ENCODE assay signal across 17 cellular contexts in the genomic region with DNA sequence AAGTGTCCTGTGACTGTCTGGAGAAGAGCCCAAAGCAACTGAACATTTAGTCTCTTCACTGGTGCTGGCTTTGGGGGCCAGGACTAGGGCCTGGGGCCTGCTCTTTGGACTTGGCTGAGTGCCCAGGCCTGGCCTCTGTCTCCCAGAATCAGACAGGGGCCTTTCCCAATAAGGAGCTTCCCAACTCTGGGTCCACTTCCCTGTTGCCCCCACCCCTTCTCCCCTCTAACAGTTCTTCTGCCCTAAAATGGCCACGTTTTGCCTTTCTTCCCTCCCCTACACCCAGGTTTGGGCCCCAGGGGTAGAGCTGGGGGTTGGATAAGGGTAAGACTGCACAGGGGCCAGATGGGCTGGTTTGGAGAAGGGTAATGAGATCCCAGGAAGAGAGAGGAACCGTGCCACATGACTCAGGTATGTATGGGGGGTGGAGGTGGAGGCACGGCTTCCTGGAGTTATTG. TPM values are rescaled to one million over a fixed set of nuclear protein-coding genes. Genes with fewer than 3 reads are reported as not detected.
DNase-seq lines count a peak whose midpoint lies in the region; ATAC-seq and TF ChIP-seq lines count a peak whose summit lies in the region.
"Had no signal": no experiment of that assay in that cellular context is flagged by ENCODE, and none has a peak within 500 bp of the region (broad histone marks: within the 10 kb centered on the region; RNA-seq: fewer than 3 reads in every experiment).

No MANE protein-coding gene starts in this region.

- 88% methylated on average over 3 of the region's 3 CpGs for WGBS in smooth muscle cell (ENCODE audit: low lambda C conversion rate)

- no peaks in the 10 kb centered on the region for H3K27me3 ChIP-seq in CD4-positive, alpha-beta memory T cell (ENCODE audit: insufficient read depth, low read length)
- H3K27me3 ChIP-seq in foreskin keratinocyte (no peaks in the 10 kb centered on the region), smooth muscle cell (ENCODE audit: low read depth) (no peaks in the 10 kb centered on the region)

- ATAC-seq in foreskin keratinocyte (peak; percentile 42), HG03442 (IDR thresholded peaks at IDR 0.05; ENCODE audit: unreplicated experiment) (no peak)

- H3F3A ChIP-seq in smooth muscle cell (ENCODE audit: low read depth) = peaks cover 5% of the 10 kb centered on the region

- no peaks in the 10 kb centered on the region for H3K27me3 Mint-ChIP-seq in CD4-positive, alpha-beta memory T cell

- no peaks in the 10 kb centered on the region for H3K9me3 Mint-ChIP-seq in CD4-positive, alpha-beta memory T cell
- H3K9me3 Mint-ChIP-seq: activated T-cell treated with anti-CD3 and anti-CD28 coated beads, Interleukin-2, amount 50 U/mL, for 72 hours had no signal

- H3K4me3 ChIP-seq in CD4-positive, alpha-beta memory T cell (ENCODE audit: low read length in 2 of 2) = no peak overlapping the region
- no peak overlapping the region for H3K4me3 ChIP-seq in smooth muscle cell

- H3K36me3 Mint-ChIP-seq in CD4-positive, alpha-beta memory T cell = no peaks in the 10 kb centered on the region

- H3K9ac ChIP-seq in smooth muscle cell (ENCODE audit: low read depth) = no peak overlapping the region

- H3K27ac Mint-ChIP-seq in CD4-positive, alpha-beta memory T cell = peak overlapping the region in 4 of 7 donors; percentile 32 to 68 (median 48)
- H3K27ac Mint-ChIP-seq: activated T-cell treated with anti-CD3 and anti-CD28 coated beads, Interleukin-2, amount 50 U/mL, for 72 hours; IgD-negative memory B cell; naive thymus-derived CD4-positive, alpha-beta T cell had no signal

- CTCF ChIA-PET in CD4-positive, alpha-beta memory T cell (lab: Charles Lee; ENCODE audit: partially characterized antibody) = interaction anchor here (1.0 to 29.3 kb wide), 7 partner anchors 9 to 135 kb away, joined by 3 to 938 read pairs (median 7); partner anchors contain the start of gene ITGA5
- CTCF ChIA-PET in RWPE1 (lab: Yijun Ruan, JAX) = interaction anchor here (0.9 to 2.1 kb wide), 4 partner anchors 11 to 30 kb away, joined by 3 to 8 read pairs (median 4); no protein-coding TSS in a partner anchor

- peaks cover 21 to 44% (median 37%) of the 10 kb centered on the region in 4 donors for H3K4me1 Mint-ChIP-seq in CD4-positive, alpha-beta memory T cell

- TF ChIP-seq CTCF in RWPE1 (conservative IDR thresholded peaks at IDR 0.05; ENCODE audit: low read depth) (no peak), foreskin keratinocyte (conservative IDR thresholded peaks at IDR 0.05) (no peak), smooth muscle cell (IDR thresholded peaks at IDR 0.05; ENCODE audit: borderline replicate concordance, insufficient read depth, poor library complexity, severe bottlenecking) (no peak)

- H3K79me2 ChIP-seq in smooth muscle cell (ENCODE audit: low read depth) = no peaks in the 10 kb centered on the region

- H3K4me1 ChIP-seq in CD4-positive, alpha-beta memory T cell (ENCODE audit: insufficient read depth, low read length) = peaks cover 45% of the 10 kb centered on the region
- H3K4me1 ChIP-seq in foreskin keratinocyte (peaks cover 34% of the 10 kb centered on the region), smooth muscle cell (ENCODE audit: low read depth) (peaks cover 23% of the 10 kb centered on the region)

- H3K27ac ChIP-seq in CD4-positive, alpha-beta memory T cell (ENCODE audit: low read depth, low read length) = no peak overlapping the region
- H3K27ac ChIP-seq in RWPE1 (peak overlapping the region; percentile 89), foreskin keratinocyte (peak overlapping the region; percentile 99), smooth muscle cell (ENCODE audit: low read depth) (no peak overlapping the region)

- intact Hi-C loops in CD4-positive, alpha-beta memory T cell (cut with micrococcal nuclease) = no loop called here
- intact Hi-C loops in posterior vena cava (cut with DNase I) = no loop called here

- POLR2A ChIA-PET in CD4-positive, alpha-beta memory T cell (lab: Charles Lee; ENCODE audit: partially characterized antibody) = interaction anchor here (1.0 to 7.4 kb wide), 7 partner anchors 11 to 33 kb away, joined by 3 to 64 read pairs (median 5); partner anchors contain the start of gene ITGA5
- POLR2A ChIA-PET in RWPE1 (lab: Yijun Ruan, JAX; ENCODE audit: low non-redundant PET) = no interaction called here

- H3K4me2 ChIP-seq in smooth muscle cell = no peak overlapping the region

- peak overlapping the region in 3 of 8 donors; percentile 4 to 19 (median 17) for H3K4me3 Mint-ChIP-seq in CD4-positive, alpha-beta memory T cell
- H3K4me3 Mint-ChIP-seq: activated T-cell treated with anti-CD3 and anti-CD28 coated beads, Interleukin-2, amount 50 U/mL, for 72 hours; IgD-negative memory B cell had no signal

- H2AFZ ChIP-seq in smooth muscle cell (ENCODE audit: low read depth) = no peak overlapping the region

- H4K20me1 ChIP-seq in smooth muscle cell (ENCODE audit: low read depth) = no peaks in the 10 kb centered on the region

- no peaks in the 10 kb centered on the region for H3K9me3 ChIP-seq in CD4-positive, alpha-beta memory T cell (ENCODE audit: control insufficient read depth in 1 of 2, low read length in 2 of 2)
- no peaks in the 10 kb centered on the region for H3K9me3 ChIP-seq in smooth muscle cell (replicated peaks; ENCODE audit: low read depth)

- DNase-seq in CD4-positive, alpha-beta memory T cell = no peak
- DNase-seq in RWPE1 (ENCODE audit: low spot score) = peak; percentile 71
- DNase-seq in foreskin keratinocyte = peak in 1 of 2 donors; percentile 71
- peak; percentile 65 for DNase-seq in posterior vena cava (ENCODE audit: low spot score)
- DNase-seq in T1000 (lab: John Stamatoyannopoulos, UW) = no peak
- no peak for DNase-seq in stimulated activated CD4-positive, alpha-beta T cell treated with anti-CD3 and anti-CD28 coated beads, Interleukin-2, amount 100 ng/mL, for 24 hours
- no peak for DNase-seq in smooth muscle cell (lab: John Stamatoyannopoulos, UW; ENCODE audit: unreplicated experiment)
- DNase-seq: activated CD4-positive, CD25-positive, alpha-beta regulatory T cell treated with anti-CD3 and anti-CD28 coated beads, Interleukin-2, amount 50 U/mL, for 72 hours; activated T-cell treated with anti-CD3 and anti-CD28 coated beads, Interleukin-2, amount 50 U/mL, for 72 hours; central memory CD4-positive, alpha-beta T cell; erythroblast; naive thymus-derived CD4-positive, alpha-beta T cell; NCI-H187; NK-92 treated with Interleukin-12 subunit alpha and Interleukin-12 subunit beta, amount 100 ng/mL, for 24 hours; stimulated activated CD4-positive, alpha-beta T cell treated with anti-CD3 and anti-CD28 coated beads, Interleukin-12 subunit alpha, Interleukin-12 subunit beta, amount 100 ng/mL, for 4 hours had no signal

- no peaks in the 10 kb centered on the region for H3K36me3 ChIP-seq in CD4-positive, alpha-beta memory T cell (ENCODE audit: insufficient read depth, low read length)
- no peaks in the 10 kb centered on the region for H3K36me3 ChIP-seq in smooth muscle cell (ENCODE audit: low read depth)

RNA-seq across cellular contexts. Expression of gene ITGA5, which starts 10.0 kb away (rescaled TPM):
- total RNA-seq in CD4-positive, alpha-beta memory T cell = 100 to 1,000 TPM; 158 to 162 TPM
- 10 to 100 TPM; 28.8 to 64.7 TPM for polyA plus RNA-seq in CD4-positive, alpha-beta memory T cell
- total RNA-seq in foreskin keratinocyte = 111 and 175 TPM in 2 replicates
- 77.3 and 104 TPM in 2 replicates for polyA plus RNA-seq in foreskin keratinocyte
- 1,000 to 10,000 TPM in 1 of 2 donors, 100 to 1,000 TPM in 1; 833 to 1,151 TPM for total RNA-seq in posterior vena cava
- total RNA-seq in smooth muscle cell = 151 and 163 TPM in 2 replicates
- polyA plus RNA-seq in smooth muscle cell = 192 and 202 TPM in 2 replicates

RNA-seq across cellular contexts. Expression of gene GTSF1, which starts 44.4 kb away (rescaled TPM):
- 1 to 10 TPM; 4.2 to 7.0 TPM for total RNA-seq in CD4-positive, alpha-beta memory T cell
- polyA plus RNA-seq in CD4-positive, alpha-beta memory T cell = 10 to 100 TPM; 15.8 to 38.5 TPM
- total RNA-seq in foreskin keratinocyte (not detected in 2 replicates), posterior vena cava (under 1 TPM in 1 of 2 donors, not detected in 1; 0.69 TPM), smooth muscle cell (not detected in 2 replicates)
- polyA plus RNA-seq in foreskin keratinocyte (not detected in 2 replicates), smooth muscle cell (not detected in 2 replicates)

RNA-seq across cellular contexts. Expression of gene ZNF385A, which starts 44.5 kb away (rescaled TPM):
- 1 to 10 TPM; 1.8 to 2.1 TPM for total RNA-seq in CD4-positive, alpha-beta memory T cell
- not detected for polyA plus RNA-seq in CD4-positive, alpha-beta memory T cell
- total RNA-seq in foreskin keratinocyte = 29.8 and 31.9 TPM in 2 replicates
- 77.1 and 81.3 TPM in 2 replicates for polyA plus RNA-seq in foreskin keratinocyte
- total RNA-seq in posterior vena cava = 10 to 100 TPM; 19.3 to 23.2 TPM
- total RNA-seq in smooth muscle cell = 9.3 and 20.2 TPM in 2 replicates
- polyA plus RNA-seq in smooth muscle cell = 6.5 and 17.2 TPM in 2 replicates

Comparison
In these comparisons a context has a peak if more than half of its experiments do, and no peak if none do; other contexts are left out.
1. DNase-seq: peak in RWPE1 (single experiment) and posterior vena cava (single experiment); none in CD4-positive, alpha-beta memory T cell (0 of 5), T1000 (single experiment), stimulated activated CD4-positive, alpha-beta T cell treated with anti-CD3 and anti-CD28 coated beads, Interleukin-2, amount 100 ng/mL, for 24 hours (0 of 2) and smooth muscle cell (single experiment).
2. H3K27ac ChIP-seq: peak in RWPE1 (single experiment) and foreskin keratinocyte (single experiment); none in CD4-positive, alpha-beta memory T cell (single experiment) and smooth muscle cell (single experiment).